ENCODE assay signal across 8 cellular contexts in the genomic region with DNA sequence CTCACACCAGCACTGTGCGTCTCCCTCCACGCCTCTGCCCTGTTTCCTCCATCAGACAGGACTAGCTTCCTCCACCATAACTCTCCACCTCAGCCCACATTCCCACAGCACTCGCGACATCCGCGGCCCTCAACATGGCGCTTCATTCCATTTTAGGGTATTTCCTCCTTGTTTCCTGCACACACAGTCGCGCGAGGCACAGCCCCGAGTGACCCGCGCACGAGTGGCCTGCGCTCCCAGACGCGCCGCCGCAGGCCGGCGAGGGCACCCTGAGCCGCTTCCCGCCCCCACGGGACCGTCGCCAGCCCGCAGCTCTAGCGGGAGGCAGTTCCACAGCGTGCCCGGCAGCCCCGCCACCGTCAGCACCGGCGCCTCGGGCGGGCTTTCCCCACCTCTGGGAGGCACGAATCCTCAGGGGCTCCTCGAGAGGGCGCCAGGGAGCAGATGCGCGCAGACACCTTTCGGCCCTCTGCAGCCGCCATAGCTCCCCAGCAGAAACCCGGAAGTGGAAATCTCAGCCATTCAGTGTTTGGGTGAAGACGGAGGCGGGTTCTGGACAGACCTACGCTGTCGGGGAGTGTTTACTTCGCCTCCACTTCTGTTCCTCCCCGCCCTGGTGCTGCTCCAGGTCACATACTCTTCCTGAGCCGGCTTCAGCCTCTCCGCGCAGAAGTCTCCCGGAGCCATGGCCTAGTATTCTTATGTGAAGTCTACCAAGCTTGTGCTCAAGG.
A peak's percentile ranks its signal among the peaks of the same experiment; 100 is the strongest.
DNase-seq lines count a peak whose midpoint lies in the region; ATAC-seq and TF ChIP-seq lines count a peak whose summit lies in the region.
"Not testable (repeated sequence)": the region's sequence is repeated elsewhere in the genome, so short reads cannot be mapped to it uniquely, and the experiment has no call there.

No MANE protein-coding gene starts in this region.

- H4K20me1 ChIP-seq in neural cell (ENCODE audit: insufficient read depth), result not testable (repeated sequence)

- not testable (repeated sequence) for H3K27me3 ChIP-seq in Caco-2 (replicated peaks; ENCODE audit: control insufficient read depth, insufficient read depth, low read length); neural cell (ENCODE audit: insufficient read depth, low read depth, low read length)

- H3F3A ChIP-seq in neural cell (ENCODE audit: insufficient read depth, low read length, poor library complexity, severe bottlenecking), result not testable (repeated sequence)

- peak overlapping the region; percentile 88 for H2AFZ ChIP-seq in neural cell (ENCODE audit: low read depth, low read length)

- not testable (repeated sequence) for H3K27ac Mint-ChIP-seq in Caco-2 (ENCODE audit: unreplicated experiment); T-cell

- H3K9ac ChIP-seq in neural cell (ENCODE audit: low read length), result peak overlapping the region; percentile 79

- H3K4me1 ChIP-seq in Caco-2, result not testable (repeated sequence)

- not testable (repeated sequence) for H3K36me3 Mint-ChIP-seq in Caco-2 (ENCODE audit: insufficient read depth, unreplicated experiment)
- peaks cover 26% of the 10 kb centered on the region for H3K36me3 Mint-ChIP-seq in T-cell

- intact Hi-C loops in Caco-2 (cut with micrococcal nuclease; ENCODE audit: unreplicated experiment); head of caudate nucleus (cut with DNase I): not testable (repeated sequence)

- H3K79me2 ChIP-seq in neural cell (replicated peaks; ENCODE audit: insufficient read depth, low read length), result not testable (repeated sequence)

- DNase-seq in Caco-2, result peak; percentile 86 to 89
- peak; percentile 95 to 100 (median 99) for DNase-seq in T-cell
- DNase-seq in head of caudate nucleus, result peak; percentile 95 to 100 (median 99)
- peak; percentile 96 to 97 for DNase-seq in stimulated activated CD8-positive, alpha-beta memory T cell treated with anti-CD3 and anti-CD28 coated beads, Interleukin-4, amount 100 ng/mL, for 4 hours (ENCODE audit: low read depth in 2 of 2, low spot score in 1 of 2)

- not testable (repeated sequence) for H3K36me3 ChIP-seq in Caco-2 (ENCODE audit: control insufficient read depth, insufficient read depth, low read length); neural cell (ENCODE audit: insufficient read depth, low read length)

- CTCF ChIA-PET in Caco-2 (lab: Charles Lee); T-cell (lab: Charles Lee): not testable (repeated sequence)

- not testable (repeated sequence) for H3K4me2 ChIP-seq in neural cell (ENCODE audit: low read length)

- H3K4me3 Mint-ChIP-seq in Caco-2 (ENCODE audit: unreplicated experiment); T-cell: not testable (repeated sequence)

- H3K4me3 ChIP-seq in Caco-2 (ENCODE audit: low read depth, low read length) (peak overlapping the region; percentile 61), neural cell (ENCODE audit: low read length) (peak overlapping the region; percentile 74)

- not testable (repeated sequence) for TF ChIP-seq RAD21 in neural cell (conservative IDR thresholded peaks at IDR 0.05)

- H3K9me3 ChIP-seq in Caco-2; neural cell (ENCODE audit: low read length): not testable (repeated sequence)

- H3K4me1 Mint-ChIP-seq in Caco-2 (ENCODE audit: low read depth, unreplicated experiment), result not testable (repeated sequence)
- peaks cover 30 to 46% (median 39%) of the 10 kb centered on the region in 3 donors for H3K4me1 Mint-ChIP-seq in T-cell

- peak overlapping the region; percentile 93 for H3K27ac ChIP-seq in angular gyrus (ENCODE audit: low read depth, low read length)
- H3K27ac ChIP-seq in neural cell (ENCODE audit: low read length), result peak overlapping the region; percentile 82

- H3K9me3 Mint-ChIP-seq in Caco-2 (ENCODE audit: unreplicated experiment); T-cell: not testable (repeated sequence)

- H3K27me3 Mint-ChIP-seq in Caco-2 (ENCODE audit: insufficient read depth, unreplicated experiment); T-cell: not testable (repeated sequence)

- ATAC-seq in GM19467 (IDR thresholded peaks at IDR 0.05; ENCODE audit: unreplicated experiment) (peak; percentile 100), HG03432 (IDR thresholded peaks at IDR 0.05; ENCODE audit: unreplicated experiment) (peak; percentile 100), T-cell (replicated peaks in 1 of 4) (peak; percentile 97 to 99 (median 98))

- not testable (repeated sequence) for BruUV-seq in Caco-2 (replicated peaks; lab: Mats Ljungman, UMichigan)

- peak; percentile 34 for TF ChIP-seq EP300 in neural cell (conservative IDR thresholded peaks at IDR 0.05; ENCODE audit: poor library complexity, severe bottlenecking)

- H3K9me2 ChIP-seq in neural cell (ENCODE audit: insufficient read depth, low read length), result not testable (repeated sequence)

- TF ChIP-seq CTCF in Caco-2 (IDR thresholded peaks at IDR 0.05; ENCODE audit: insufficient read depth in 1 of 2, low read depth in 1 of 2, low read length in 1 of 2, severe bottlenecking in 1 of 2, unreplicated experiment in 1 of 2), result peak; percentile 27 to 49
- peak; percentile 89 for TF ChIP-seq CTCF in neural cell (IDR thresholded peaks at IDR 0.05; ENCODE audit: poor library complexity, severe bottlenecking)

- POLR2A ChIA-PET in Caco-2 (lab: Charles Lee); T-cell (lab: Charles Lee): not testable (repeated sequence)

TF ChIP-seq in neural cell, 6 proteins besides CTCF, POLR2A, EP300 and RAD21:
- TF ChIP-seq, protein P1, sequence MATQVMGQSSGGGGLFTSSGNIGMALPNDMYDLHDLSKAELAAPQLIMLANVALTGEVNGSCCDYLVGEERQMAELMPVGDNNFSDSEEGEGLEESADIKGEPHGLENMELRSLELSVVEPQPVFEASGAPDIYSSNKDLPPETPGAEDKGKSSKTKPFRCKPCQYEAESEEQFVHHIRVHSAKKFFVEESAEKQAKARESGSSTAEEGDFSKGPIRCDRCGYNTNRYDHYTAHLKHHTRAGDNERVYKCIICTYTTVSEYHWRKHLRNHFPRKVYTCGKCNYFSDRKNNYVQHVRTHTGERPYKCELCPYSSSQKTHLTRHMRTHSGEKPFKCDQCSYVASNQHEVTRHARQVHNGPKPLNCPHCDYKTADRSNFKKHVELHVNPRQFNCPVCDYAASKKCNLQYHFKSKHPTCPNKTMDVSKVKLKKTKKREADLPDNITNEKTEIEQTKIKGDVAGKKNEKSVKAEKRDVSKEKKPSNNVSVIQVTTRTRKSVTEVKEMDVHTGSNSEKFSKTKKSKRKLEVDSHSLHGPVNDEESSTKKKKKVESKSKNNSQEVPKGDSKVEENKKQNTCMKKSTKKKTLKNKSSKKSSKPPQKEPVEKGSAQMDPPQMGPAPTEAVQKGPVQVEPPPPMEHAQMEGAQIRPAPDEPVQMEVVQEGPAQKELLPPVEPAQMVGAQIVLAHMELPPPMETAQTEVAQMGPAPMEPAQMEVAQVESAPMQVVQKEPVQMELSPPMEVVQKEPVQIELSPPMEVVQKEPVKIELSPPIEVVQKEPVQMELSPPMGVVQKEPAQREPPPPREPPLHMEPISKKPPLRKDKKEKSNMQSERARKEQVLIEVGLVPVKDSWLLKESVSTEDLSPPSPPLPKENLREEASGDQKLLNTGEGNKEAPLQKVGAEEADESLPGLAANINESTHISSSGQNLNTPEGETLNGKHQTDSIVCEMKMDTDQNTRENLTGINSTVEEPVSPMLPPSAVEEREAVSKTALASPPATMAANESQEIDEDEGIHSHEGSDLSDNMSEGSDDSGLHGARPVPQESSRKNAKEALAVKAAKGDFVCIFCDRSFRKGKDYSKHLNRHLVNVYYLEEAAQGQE (IDR thresholded peaks at IDR 0.05; ENCODE audit: borderline replicate concordance), result peak; percentile 38
- TF ChIP-seq POLR2AphosphoS5 (IDR thresholded peaks at IDR 0.05) (peak; percentile 84), MXI1 (conservative IDR thresholded peaks at IDR 0.05; ENCODE audit: poor library complexity, severe bottlenecking) (peak; percentile 47), TAF1 (IDR thresholded peaks at IDR 0.05; ENCODE audit: low read depth) (peak; percentile 66)

Comparison
In these comparisons a context has a peak if more than half of its experiments do, and no peak if none do; other contexts are left out.
1. Peak in every context shown above with its lines: DNase-seq, ATAC-seq, H3K4me3 ChIP-seq and H3K27ac ChIP-seq.